Comparison of ENCODE assay signal across 8 cellular contexts in genomic region chr7:126988022-126988421, GRCh38.
"Had no signal": no experiment of that assay in that cellular context is flagged by ENCODE, and none has a peak within 500 bp of the region (broad histone marks: within the 10 kb centered on the region; RNA-seq: fewer than 3 reads in every experiment).

No MANE protein-coding gene starts in this region.

- H3K4me2 ChIP-seq: GM23338 had no signal

- H3K36me3 ChIP-seq: HAP-1 had no signal

- H3K9me3 ChIP-seq: HAP-1 had no signal

- H3K9ac ChIP-seq: GM23248 had no signal

- H3K4me1 ChIP-seq: HAP-1 had no signal

- H3K27ac ChIP-seq: GM23248 had no signal

- H2AFZ ChIP-seq: GM23248, GM23338 had no signal

- DNase-seq: GM23248, GOT3, H7, H9, HCEC 1CT, HFFc6 had no signal

- H3K4me3 ChIP-seq: GM23248, GM23338, HAP-1 had no signal
